Comparison of ENCODE assay signal across 1 cellular context in genomic region chr22:42805016-42805997, GRCh38.
TF ChIP-seq lines count a peak whose summit lies in the region.

No MANE protein-coding gene starts in this region.

TF ChIP-seq in GM23338, 12 proteins besides CTCF, POLR2A, EP300 and RAD21 (continued from another document):
- TF ChIP-seq, protein P1, sequence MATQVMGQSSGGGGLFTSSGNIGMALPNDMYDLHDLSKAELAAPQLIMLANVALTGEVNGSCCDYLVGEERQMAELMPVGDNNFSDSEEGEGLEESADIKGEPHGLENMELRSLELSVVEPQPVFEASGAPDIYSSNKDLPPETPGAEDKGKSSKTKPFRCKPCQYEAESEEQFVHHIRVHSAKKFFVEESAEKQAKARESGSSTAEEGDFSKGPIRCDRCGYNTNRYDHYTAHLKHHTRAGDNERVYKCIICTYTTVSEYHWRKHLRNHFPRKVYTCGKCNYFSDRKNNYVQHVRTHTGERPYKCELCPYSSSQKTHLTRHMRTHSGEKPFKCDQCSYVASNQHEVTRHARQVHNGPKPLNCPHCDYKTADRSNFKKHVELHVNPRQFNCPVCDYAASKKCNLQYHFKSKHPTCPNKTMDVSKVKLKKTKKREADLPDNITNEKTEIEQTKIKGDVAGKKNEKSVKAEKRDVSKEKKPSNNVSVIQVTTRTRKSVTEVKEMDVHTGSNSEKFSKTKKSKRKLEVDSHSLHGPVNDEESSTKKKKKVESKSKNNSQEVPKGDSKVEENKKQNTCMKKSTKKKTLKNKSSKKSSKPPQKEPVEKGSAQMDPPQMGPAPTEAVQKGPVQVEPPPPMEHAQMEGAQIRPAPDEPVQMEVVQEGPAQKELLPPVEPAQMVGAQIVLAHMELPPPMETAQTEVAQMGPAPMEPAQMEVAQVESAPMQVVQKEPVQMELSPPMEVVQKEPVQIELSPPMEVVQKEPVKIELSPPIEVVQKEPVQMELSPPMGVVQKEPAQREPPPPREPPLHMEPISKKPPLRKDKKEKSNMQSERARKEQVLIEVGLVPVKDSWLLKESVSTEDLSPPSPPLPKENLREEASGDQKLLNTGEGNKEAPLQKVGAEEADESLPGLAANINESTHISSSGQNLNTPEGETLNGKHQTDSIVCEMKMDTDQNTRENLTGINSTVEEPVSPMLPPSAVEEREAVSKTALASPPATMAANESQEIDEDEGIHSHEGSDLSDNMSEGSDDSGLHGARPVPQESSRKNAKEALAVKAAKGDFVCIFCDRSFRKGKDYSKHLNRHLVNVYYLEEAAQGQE (IDR thresholded peaks at IDR 0.05; ENCODE audit: unreplicated experiment), result no peak
